Comparison of ENCODE assay signal across 8 cellular contexts in the genomic region with DNA sequence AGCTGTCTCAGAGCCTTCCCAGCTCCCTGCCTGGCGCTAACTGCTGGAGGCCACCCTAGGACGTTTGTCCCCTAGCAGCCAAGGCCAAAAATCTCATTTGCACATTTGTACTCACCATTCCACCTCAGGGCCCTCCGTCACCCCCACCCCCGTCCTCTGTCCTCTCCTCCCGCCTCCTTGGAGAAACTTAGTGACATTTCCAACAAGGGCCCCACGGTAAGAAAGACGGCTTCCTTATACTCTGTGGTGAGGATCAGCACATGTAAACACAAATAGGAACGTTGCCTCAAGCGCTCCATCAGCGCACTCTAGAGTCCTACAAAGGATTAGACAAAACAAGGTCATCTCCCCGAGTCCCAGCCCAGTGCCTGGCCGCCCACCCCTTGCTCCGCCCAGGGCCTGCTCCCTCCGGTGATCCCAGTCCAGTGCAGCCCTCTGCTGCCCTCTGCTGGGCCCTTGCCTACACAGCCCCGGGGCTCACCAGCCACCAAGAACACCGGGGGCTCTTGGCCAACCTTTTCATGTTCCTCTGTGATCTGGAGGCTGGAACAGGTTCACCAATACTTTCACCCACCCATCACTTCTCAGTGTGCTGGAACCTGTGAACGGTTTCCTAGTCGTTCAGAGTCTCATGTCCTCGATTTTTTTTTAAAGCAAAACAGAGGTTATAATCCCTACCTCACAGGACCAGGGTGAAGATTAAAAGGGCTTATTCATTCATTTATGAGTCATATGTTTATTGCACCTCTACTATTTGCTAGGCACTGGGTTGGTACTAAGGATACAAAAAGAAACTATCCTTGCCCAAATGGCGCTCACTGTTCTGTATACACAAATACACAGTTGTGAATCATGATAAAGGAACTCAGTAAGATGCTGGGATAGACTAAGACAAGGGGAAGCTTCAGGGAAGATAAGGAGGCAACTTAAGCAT. TPM values are rescaled to one million over a fixed set of nuclear protein-coding genes. Genes with fewer than 3 reads are reported as not detected.
DNase-seq lines count a peak whose midpoint lies in the region; ATAC-seq and TF ChIP-seq lines count a peak whose summit lies in the region.

No MANE protein-coding gene starts in this region.

- peaks cover 0 to 6% of the 10 kb centered on the region in 2 donors for H3K9me3 ChIP-seq in esophagus (ENCODE audit: control insufficient read depth in 2 of 2, insufficient read depth in 1 of 2, low read depth in 1 of 2, low read length in 1 of 2)
- no peaks in the 10 kb centered on the region for H3K9me3 ChIP-seq in mucosa of stomach (ENCODE audit: control insufficient read depth, low read length)

- ATAC-seq in GM21723 (IDR thresholded peaks at IDR 0.05; ENCODE audit: unreplicated experiment), result peak; percentile 97

- no peak for TF ChIP-seq EP300 in Ishikawa (IDR thresholded peaks at IDR 0.05; ENCODE audit: borderline replicate concordance)

- H3K4me3 ChIP-seq in esophagus (ENCODE audit: low read depth in 1 of 2, low read length in 2 of 2) (peak overlapping the region in 1 of 2 donors; percentile 2), mucosa of stomach (ENCODE audit: low read length) (peak overlapping the region; percentile 22)

- WGBS in esophagus, 2 donors, result 9 to 10% methylated on average over 20 of the region's 20 CpGs

- no peaks in the 10 kb centered on the region for H3K27me3 ChIP-seq in esophagus (ENCODE audit: control insufficient read depth in 1 of 2, insufficient read depth in 2 of 2, low read length in 2 of 2)
- no peaks in the 10 kb centered on the region for H3K27me3 ChIP-seq in mucosa of stomach (ENCODE audit: control insufficient read depth, insufficient read depth, low read length)

- peak overlapping the region; percentile 28 for H3K9ac ChIP-seq in mucosa of stomach (ENCODE audit: low read length)

- peaks cover 2 to 3% of the 10 kb centered on the region in 2 donors for H3K4me1 ChIP-seq in esophagus (ENCODE audit: control insufficient read depth in 2 of 2, insufficient read depth in 2 of 2, low read length in 1 of 2)
- peaks cover 12% of the 10 kb centered on the region for H3K4me1 ChIP-seq in mucosa of stomach (ENCODE audit: control insufficient read depth, insufficient read depth, low read length)

- TF ChIP-seq RAD21 in Ishikawa (IDR thresholded peaks at IDR 0.05; ENCODE audit: low read depth), result peak; percentile 97

- peak overlapping the region; percentile 74 to 92 for H3K27ac ChIP-seq in esophagus (ENCODE audit: low read depth in 2 of 2, low read length in 1 of 2)

- DNase-seq in DMS153 treated with DMSO at 0.1 percent for 48 hours (lab: John Stamatoyannopoulos, UW; ENCODE audit: unreplicated experiment) (peak; percentile 96), OCI-M2 (lab: John Stamatoyannopoulos, UW; ENCODE audit: unreplicated experiment) (peak; percentile 78)
- peak; percentile 86 for DNase-seq in activated T-cell treated with anti-CD3 and anti-CD28 coated beads, Interleukin-2, amount 50 U/mL, for 1 hour
- DNase-seq in stimulated activated CD8-positive, alpha-beta memory T cell treated with anti-CD3 and anti-CD28 coated beads, Interleukin-4, amount 100 ng/mL, for 24 hours (ENCODE audit: low read depth), result peak; percentile 87

- H3K36me3 ChIP-seq in esophagus (ENCODE audit: control insufficient read depth in 2 of 2, insufficient read depth in 2 of 2, low read length in 1 of 2), result no peaks in the 10 kb centered on the region
- H3K36me3 ChIP-seq in mucosa of stomach (ENCODE audit: control insufficient read depth, insufficient read depth, low read length), result no peaks in the 10 kb centered on the region

TF ChIP-seq in Ishikawa, 13 proteins besides CTCF, POLR2A, EP300 and RAD21:
- no peak for TF ChIP-seq ZBTB7A (IDR thresholded peaks at IDR 0.05; ENCODE audit: low read depth)
- TF ChIP-seq, protein P1, sequence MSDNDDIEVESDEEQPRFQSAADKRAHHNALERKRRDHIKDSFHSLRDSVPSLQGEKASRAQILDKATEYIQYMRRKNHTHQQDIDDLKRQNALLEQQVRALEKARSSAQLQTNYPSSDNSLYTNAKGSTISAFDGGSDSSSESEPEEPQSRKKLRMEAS (IDR thresholded peaks at IDR 0.05), result peak; percentile 34; the same call in 1 of the 2 replicates
- no peak for TF ChIP-seq FOXM1 (IDR thresholded peaks at IDR 0.05; ENCODE audit: borderline replicate concordance, low read depth)
- TF ChIP-seq EGR1 (IDR thresholded peaks at IDR 0.05), result no peak
- no peak for TF ChIP-seq CEBPB (IDR thresholded peaks at IDR 0.05)

RNA-seq across cellular contexts. Expression of a gene that starts 15.2 kb away (rescaled TPM):
- 10 to 100 TPM; 11.1 to 15.9 TPM for polyA plus RNA-seq in esophagus

RNA-seq across cellular contexts. Expression of a gene that starts 42.2 kb away (rescaled TPM):
- polyA plus RNA-seq in esophagus, result 1 to 10 TPM; 5.7 to 8.6 TPM
